In the genomic region with DNA sequence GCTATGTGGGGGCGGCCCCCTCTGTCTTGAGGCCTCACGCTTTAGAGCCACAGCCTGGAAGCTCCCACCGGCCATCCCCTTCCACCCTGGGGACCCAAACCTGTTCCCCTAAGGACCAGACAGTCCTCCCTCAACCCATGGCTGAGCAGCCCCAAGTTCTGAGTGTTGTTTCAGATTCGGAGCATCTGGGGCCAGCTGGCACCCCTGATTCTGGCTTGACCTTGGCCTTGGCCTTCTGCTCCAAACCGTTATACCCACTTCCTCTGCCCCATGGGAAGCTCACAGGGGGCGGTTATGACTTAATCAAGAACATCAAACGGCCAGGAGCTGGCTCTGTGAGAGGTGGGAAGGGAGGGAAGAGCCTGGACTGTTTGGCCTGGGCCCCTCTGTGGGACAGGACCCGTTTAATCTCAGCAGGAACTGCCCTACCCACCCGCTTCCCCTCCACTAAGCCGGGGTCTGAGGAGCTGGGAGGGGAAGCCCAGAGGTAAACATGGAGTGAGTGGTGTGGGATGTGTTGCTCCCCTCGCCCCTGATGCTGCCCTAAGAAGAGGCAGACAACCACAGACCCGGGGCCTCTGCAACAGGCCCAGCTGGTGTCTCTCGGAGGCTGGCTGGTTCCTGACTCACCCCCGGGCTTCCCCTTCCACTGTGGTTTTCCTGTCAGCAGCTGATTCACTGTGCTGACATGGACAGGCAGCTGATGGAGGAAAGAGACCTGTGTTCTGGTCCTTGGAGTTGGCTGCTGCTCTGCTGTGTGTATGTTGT, we compare ENCODE assay signal across 1 cellular context.
TF ChIP-seq lines count a peak whose summit lies in the region.

No MANE protein-coding gene starts in this region.

TF ChIP-seq in GM12878, 131 proteins besides CTCF, POLR2A, EP300 and RAD21 (continued from another document):
- TF ChIP-seq NKRF (conservative IDR thresholded peaks at IDR 0.05) = peak; percentile 67
- TF ChIP-seq KLF5 (IDR thresholded peaks at IDR 0.05; ENCODE audit: partially characterized antibody) = peak; percentile 32
- TF ChIP-seq, protein P1, sequence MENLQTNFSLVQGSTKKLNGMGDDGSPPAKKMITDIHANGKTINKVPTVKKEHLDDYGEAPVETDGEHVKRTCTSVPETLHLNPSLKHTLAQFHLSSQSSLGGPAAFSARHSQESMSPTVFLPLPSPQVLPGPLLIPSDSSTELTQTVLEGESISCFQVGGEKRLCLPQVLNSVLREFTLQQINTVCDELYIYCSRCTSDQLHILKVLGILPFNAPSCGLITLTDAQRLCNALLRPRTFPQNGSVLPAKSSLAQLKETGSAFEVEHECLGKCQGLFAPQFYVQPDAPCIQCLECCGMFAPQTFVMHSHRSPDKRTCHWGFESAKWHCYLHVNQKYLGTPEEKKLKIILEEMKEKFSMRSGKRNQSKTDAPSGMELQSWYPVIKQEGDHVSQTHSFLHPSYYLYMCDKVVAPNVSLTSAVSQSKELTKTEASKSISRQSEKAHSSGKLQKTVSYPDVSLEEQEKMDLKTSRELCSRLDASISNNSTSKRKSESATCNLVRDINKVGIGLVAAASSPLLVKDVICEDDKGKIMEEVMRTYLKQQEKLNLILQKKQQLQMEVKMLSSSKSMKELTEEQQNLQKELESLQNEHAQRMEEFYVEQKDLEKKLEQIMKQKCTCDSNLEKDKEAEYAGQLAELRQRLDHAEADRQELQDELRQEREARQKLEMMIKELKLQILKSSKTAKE (IDR thresholded peaks at IDR 0.05; ENCODE audit: low read depth, poor library complexity, severe bottlenecking) = peak; percentile 89
- TF ChIP-seq, protein P2, sequence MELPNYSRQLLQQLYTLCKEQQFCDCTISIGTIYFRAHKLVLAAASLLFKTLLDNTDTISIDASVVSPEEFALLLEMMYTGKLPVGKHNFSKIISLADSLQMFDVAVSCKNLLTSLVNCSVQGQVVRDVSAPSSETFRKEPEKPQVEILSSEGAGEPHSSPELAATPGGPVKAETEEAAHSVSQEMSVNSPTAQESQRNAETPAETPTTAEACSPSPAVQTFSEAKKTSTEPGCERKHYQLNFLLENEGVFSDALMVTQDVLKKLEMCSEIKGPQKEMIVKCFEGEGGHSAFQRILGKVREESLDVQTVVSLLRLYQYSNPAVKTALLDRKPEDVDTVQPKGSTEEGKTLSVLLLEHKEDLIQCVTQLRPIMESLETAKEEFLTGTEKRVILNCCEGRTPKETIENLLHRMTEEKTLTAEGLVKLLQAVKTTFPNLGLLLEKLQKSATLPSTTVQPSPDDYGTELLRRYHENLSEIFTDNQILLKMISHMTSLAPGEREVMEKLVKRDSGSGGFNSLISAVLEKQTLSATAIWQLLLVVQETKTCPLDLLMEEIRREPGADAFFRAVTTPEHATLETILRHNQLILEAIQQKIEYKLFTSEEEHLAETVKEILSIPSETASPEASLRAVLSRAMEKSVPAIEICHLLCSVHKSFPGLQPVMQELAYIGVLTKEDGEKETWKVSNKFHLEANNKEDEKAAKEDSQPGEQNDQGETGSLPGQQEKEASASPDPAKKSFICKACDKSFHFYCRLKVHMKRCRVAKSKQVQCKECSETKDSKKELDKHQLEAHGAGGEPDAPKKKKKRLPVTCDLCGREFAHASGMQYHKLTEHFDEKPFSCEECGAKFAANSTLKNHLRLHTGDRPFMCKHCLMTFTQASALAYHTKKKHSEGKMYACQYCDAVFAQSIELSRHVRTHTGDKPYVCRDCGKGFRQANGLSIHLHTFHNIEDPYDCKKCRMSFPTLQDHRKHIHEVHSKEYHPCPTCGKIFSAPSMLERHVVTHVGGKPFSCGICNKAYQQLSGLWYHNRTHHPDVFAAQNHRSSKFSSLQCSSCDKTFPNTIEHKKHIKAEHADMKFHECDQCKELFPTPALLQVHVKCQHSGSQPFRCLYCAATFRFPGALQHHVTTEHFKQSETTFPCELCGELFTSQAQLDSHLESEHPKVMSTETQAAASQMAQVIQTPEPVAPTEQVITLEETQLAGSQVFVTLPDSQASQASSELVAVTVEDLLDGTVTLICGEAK (IDR thresholded peaks at IDR 0.05; ENCODE audit: borderline replicate concordance) = no peak
- peak; percentile 38 for TF ChIP-seq SP1 (IDR thresholded peaks at IDR 0.05; ENCODE audit: low read depth, low read length)
- TF ChIP-seq BCL3 (IDR thresholded peaks at IDR 0.05; ENCODE audit: borderline replicate concordance, insufficient read depth, low read depth, low read length, poor library complexity, severe bottlenecking) = peak; percentile 92
- TF ChIP-seq, protein P3, sequence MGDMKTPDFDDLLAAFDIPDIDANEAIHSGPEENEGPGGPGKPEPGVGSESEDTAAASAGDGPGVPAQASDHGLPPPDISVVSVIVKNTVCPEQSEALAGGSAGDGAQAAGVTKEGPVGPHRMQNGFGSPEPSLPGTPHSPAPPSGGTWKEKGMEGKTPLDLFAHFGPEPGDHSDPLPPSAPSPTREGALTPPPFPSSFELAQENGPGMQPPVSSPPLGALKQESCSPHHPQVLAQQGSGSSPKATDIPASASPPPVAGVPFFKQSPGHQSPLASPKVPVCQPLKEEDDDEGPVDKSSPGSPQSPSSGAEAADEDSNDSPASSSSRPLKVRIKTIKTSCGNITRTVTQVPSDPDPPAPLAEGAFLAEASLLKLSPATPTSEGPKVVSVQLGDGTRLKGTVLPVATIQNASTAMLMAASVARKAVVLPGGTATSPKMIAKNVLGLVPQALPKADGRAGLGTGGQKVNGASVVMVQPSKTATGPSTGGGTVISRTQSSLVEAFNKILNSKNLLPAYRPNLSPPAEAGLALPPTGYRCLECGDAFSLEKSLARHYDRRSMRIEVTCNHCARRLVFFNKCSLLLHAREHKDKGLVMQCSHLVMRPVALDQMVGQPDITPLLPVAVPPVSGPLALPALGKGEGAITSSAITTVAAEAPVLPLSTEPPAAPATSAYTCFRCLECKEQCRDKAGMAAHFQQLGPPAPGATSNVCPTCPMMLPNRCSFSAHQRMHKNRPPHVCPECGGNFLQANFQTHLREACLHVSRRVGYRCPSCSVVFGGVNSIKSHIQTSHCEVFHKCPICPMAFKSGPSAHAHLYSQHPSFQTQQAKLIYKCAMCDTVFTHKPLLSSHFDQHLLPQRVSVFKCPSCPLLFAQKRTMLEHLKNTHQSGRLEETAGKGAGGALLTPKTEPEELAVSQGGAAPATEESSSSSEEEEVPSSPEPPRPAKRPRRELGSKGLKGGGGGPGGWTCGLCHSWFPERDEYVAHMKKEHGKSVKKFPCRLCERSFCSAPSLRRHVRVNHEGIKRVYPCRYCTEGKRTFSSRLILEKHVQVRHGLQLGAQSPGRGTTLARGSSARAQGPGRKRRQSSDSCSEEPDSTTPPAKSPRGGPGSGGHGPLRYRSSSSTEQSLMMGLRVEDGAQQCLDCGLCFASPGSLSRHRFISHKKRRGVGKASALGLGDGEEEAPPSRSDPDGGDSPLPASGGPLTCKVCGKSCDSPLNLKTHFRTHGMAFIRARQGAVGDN (IDR thresholded peaks at IDR 0.05) = peak; percentile 73
- peak; percentile 83 for TF ChIP-seq IKZF2 (IDR thresholded peaks at IDR 0.05)
- peak; percentile 95 for TF ChIP-seq EED (IDR thresholded peaks at IDR 0.05; ENCODE audit: low read depth)
- peak; percentile 81; the same call in 1 of the 2 replicates for TF ChIP-seq TBL1XR1 (IDR thresholded peaks at IDR 0.05; ENCODE audit: low read depth, low read length)
- TF ChIP-seq BCL11A (IDR thresholded peaks at IDR 0.05; ENCODE audit: low read depth, low read length) = peak; percentile 69; the same call in 1 of the 2 replicates
- TF ChIP-seq MEF2B (IDR thresholded peaks at IDR 0.05; ENCODE audit: partially characterized antibody, poor library complexity, severe bottlenecking) = peak; percentile 94
- peak; percentile 50 for TF ChIP-seq MXI1 (IDR thresholded peaks at IDR 0.05; ENCODE audit: low read depth, low read length)
- TF ChIP-seq FOS (IDR thresholded peaks at IDR 0.05; ENCODE audit: borderline replicate concordance, extremely low read depth, insufficient read length) = no peak
- TF ChIP-seq SUPT20H (IDR thresholded peaks at IDR 0.05; ENCODE audit: borderline replicate concordance, control insufficient read depth, low read depth, low read length) = no peak
- TF ChIP-seq SIN3A (IDR thresholded peaks at IDR 0.05; ENCODE audit: low read depth, low read length) = peak; percentile 92
- TF ChIP-seq ZNF622 (IDR thresholded peaks at IDR 0.05) = no peak
- TF ChIP-seq ZBTB11 (CRISPR knock-in tag; IDR thresholded peaks at IDR 0.05) = no peak
- TF ChIP-seq HDGF (IDR thresholded peaks at IDR 0.05) = 0 out of 2 replicates have a peak, but pooled peaks have one; percentile 32
- TF ChIP-seq CEBPB (IDR thresholded peaks at IDR 0.05; ENCODE audit: borderline replicate concordance in 1 of 2, low read depth in 2 of 2, low read length in 2 of 2) = no peak
- TF ChIP-seq SMC3 (IDR thresholded peaks at IDR 0.05; ENCODE audit: borderline replicate concordance, low read length) = no peak
- no peak for TF ChIP-seq SMAD5 (IDR thresholded peaks at IDR 0.05; ENCODE audit: low read depth)
- TF ChIP-seq ZNF274 (IDR thresholded peaks at IDR 0.05; ENCODE audit: insufficient read depth, insufficient read length) = no peak
- TF ChIP-seq, protein P4, sequence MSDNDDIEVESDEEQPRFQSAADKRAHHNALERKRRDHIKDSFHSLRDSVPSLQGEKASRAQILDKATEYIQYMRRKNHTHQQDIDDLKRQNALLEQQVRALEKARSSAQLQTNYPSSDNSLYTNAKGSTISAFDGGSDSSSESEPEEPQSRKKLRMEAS (IDR thresholded peaks at IDR 0.05; ENCODE audit: low read depth, low read length) = peak; percentile 12; the same call in 1 of the 2 replicates
- no peak for TF ChIP-seq ZNF207 (IDR thresholded peaks at IDR 0.05; ENCODE audit: borderline replicate concordance)
- no peak for TF ChIP-seq BACH1 (IDR thresholded peaks at IDR 0.05; ENCODE audit: borderline replicate concordance)
- TF ChIP-seq FOXM1 (IDR thresholded peaks at IDR 0.05; ENCODE audit: low read depth, low read length) = peak; percentile 69; the same call in 1 of the 2 replicates
- TF ChIP-seq, protein P5, sequence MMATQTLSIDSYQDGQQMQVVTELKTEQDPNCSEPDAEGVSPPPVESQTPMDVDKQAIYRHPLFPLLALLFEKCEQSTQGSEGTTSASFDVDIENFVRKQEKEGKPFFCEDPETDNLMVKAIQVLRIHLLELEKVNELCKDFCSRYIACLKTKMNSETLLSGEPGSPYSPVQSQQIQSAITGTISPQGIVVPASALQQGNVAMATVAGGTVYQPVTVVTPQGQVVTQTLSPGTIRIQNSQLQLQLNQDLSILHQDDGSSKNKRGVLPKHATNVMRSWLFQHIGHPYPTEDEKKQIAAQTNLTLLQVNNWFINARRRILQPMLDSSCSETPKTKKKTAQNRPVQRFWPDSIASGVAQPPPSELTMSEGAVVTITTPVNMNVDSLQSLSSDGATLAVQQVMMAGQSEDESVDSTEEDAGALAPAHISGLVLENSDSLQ (IDR thresholded peaks at IDR 0.05) = peak; percentile 68
TF ChIP-seq in GM12878: peak in this region for 56.
